In the genomic region with DNA sequence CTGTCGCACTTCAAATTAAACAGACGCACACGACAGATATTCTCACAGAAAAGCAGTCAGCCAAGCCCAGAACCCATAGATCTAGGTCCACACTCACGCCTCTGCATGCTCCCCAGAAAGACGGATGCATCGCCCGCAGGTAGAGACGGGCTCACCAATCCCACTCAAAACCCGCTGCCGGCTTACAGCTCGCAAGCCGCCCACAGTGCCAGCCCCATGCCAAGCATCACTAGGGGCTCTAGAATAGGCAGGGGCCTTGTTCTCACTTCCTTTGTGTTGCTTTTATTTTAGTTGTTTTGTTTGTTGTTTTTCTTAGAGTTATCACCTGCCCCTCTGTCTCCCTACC, we compare ENCODE assay signal across 10 cellular contexts. TPM values are rescaled to one million over a fixed set of nuclear protein-coding genes. Genes with fewer than 3 reads are reported as not detected.
DNase-seq lines count a peak whose midpoint lies in the region; ATAC-seq and TF ChIP-seq lines count a peak whose summit lies in the region.
"Had no signal": no experiment of that assay in that cellular context is flagged by ENCODE, and none has a peak within 500 bp of the region (broad histone marks: within the 10 kb centered on the region; RNA-seq: fewer than 3 reads in every experiment).

No MANE protein-coding gene starts in this region.

- H3K27me3 ChIP-seq in muscle layer of duodenum (ENCODE audit: low read depth, low read length) (no peaks in the 10 kb centered on the region), vagina (no peaks in the 10 kb centered on the region)

- H3K4me3 ChIP-seq in choroid plexus epithelial cell (ENCODE audit: low read depth, low read length) (peak overlapping the region; percentile 89), muscle layer of duodenum (ENCODE audit: low read depth in 1 of 2, low read length in 2 of 2) (peak overlapping the region; percentile 87), vagina (peak overlapping the region; percentile 60 to 76)

- DNase-seq in Right ventricle myocardium inferior (ENCODE audit: missing footprints): no peak
- no peak for DNase-seq in left cardiac atrium
- no peak for DNase-seq in choroid plexus epithelial cell (ENCODE audit: low read depth)
- DNase-seq in vagina (ENCODE audit: extremely low spot score in 2 of 2): no peak
- DNase-seq in HUDEP-2 (lab: John Stamatoyannopoulos, UW; ENCODE audit: unreplicated experiment in 76 of 76): no peak
- DNase-seq: cortex of kidney had no signal

- peaks cover 0 to 8% of the 10 kb centered on the region in 2 donors for H3K4me1 ChIP-seq in muscle layer of duodenum (ENCODE audit: control insufficient read depth in 1 of 2, insufficient read depth in 2 of 2, low read length in 2 of 2)
- peaks cover 21% of the 10 kb centered on the region for H3K4me1 ChIP-seq in vagina

- TF ChIP-seq CTCF in choroid plexus epithelial cell (conservative IDR thresholded peaks at IDR 0.05; ENCODE audit: low read depth, low read length) (no peak), vagina (IDR thresholded peaks at IDR 0.05) (no peak)

- TF ChIP-seq POLR2A in vagina (IDR thresholded peaks at IDR 0.05): no peak

- ATAC-seq in Right ventricle myocardium inferior (peak; percentile 4), left cardiac atrium (no peak), GM18858 (IDR thresholded peaks at IDR 0.05; ENCODE audit: unreplicated experiment) (no peak), GM21423 (IDR thresholded peaks at IDR 0.05; ENCODE audit: unreplicated experiment) (no peak)

- H3K36me3 ChIP-seq in muscle layer of duodenum (ENCODE audit: control insufficient read depth in 1 of 2, insufficient read depth in 2 of 2, low read length in 2 of 2) (no peaks in the 10 kb centered on the region), vagina (no peaks in the 10 kb centered on the region)

- H3K9me3 ChIP-seq in muscle layer of duodenum (ENCODE audit: control insufficient read depth in 1 of 2, low read length in 2 of 2): no peaks in the 10 kb centered on the region
- no peaks in the 10 kb centered on the region for H3K9me3 ChIP-seq in vagina

- intact Hi-C loops in Right ventricle myocardium inferior (cut with DNase I): no loop called here
- intact Hi-C loops in left cardiac atrium (cut with DNase I): no loop called here
- intact Hi-C loops in vagina (cut with DNase I): loop anchor here (10.0 kb wide), 1 partner anchor 81 kb away; no protein-coding TSS in a partner anchor

- H3K27ac ChIP-seq in muscle layer of duodenum (ENCODE audit: low read length) (no peak overlapping the region), vagina (no peak overlapping the region)

RNA-seq across cellular contexts. Expression of a gene that starts 0.3 kb away (rescaled TPM):
- total RNA-seq in Right ventricle myocardium inferior (61.4 TPM), left cardiac atrium (10 to 100 TPM; 50.0 to 74.3 TPM), vagina (46.9 TPM)

RNA-seq across cellular contexts. Expression of a gene that starts 38.5 kb away (rescaled TPM):
- total RNA-seq in Right ventricle myocardium inferior (5.2 TPM), left cardiac atrium (1 to 10 TPM; 5.5 to 8.3 TPM), vagina (4.4 TPM)
- total RNA-seq: H4 had no signal

RNA-seq across cellular contexts. Expression of a gene that starts 56.0 kb away (rescaled TPM):
- total RNA-seq in Right ventricle myocardium inferior (4.2 TPM), left cardiac atrium (1 to 10 TPM; 8.6 to 9.5 TPM), vagina (5.9 TPM)
